ENCODE assay signal across 9 cellular contexts in genomic region chr2:30237346-30238142, GRCh38. TPM values are rescaled to one million over a fixed set of nuclear protein-coding genes. Genes with fewer than 3 reads are reported as not detected.
DNase-seq lines count a peak whose midpoint lies in the region; ATAC-seq, FAIRE-seq and TF ChIP-seq lines count a peak whose summit lies in the region.
"Had no signal": no experiment of that assay in that cellular context is flagged by ENCODE, and none has a peak within 500 bp of the region (broad histone marks: within the 10 kb centered on the region; RNA-seq: fewer than 3 reads in every experiment).

No MANE protein-coding gene starts in this region.

- intact Hi-C loops in HepG2 (cut with micrococcal nuclease; ENCODE audit: unreplicated experiment) = no loop called here

- no peak overlapping the region for H3K9ac ChIP-seq in HepG2 (ENCODE audit: insufficient read depth, low read depth, low read length)

- peak; percentile 67 for DNase-seq in activated CD4-positive, alpha-beta T cell treated with anti-CD3 and anti-CD28 coated beads for 48 hours
- no peak for DNase-seq in activated CD4-positive, alpha-beta T cell treated with anti-CD3 and anti-CD28 coated beads, Interleukin-2, amount 50 U/mL, for 1 hour
- DNase-seq in activated naive CD4-positive, alpha-beta T cell treated with anti-CD3 and anti-CD28 coated beads, Interleukin-2, amount 50 U/mL, for 16 hours = peak; percentile 56
- DNase-seq in lung (ENCODE audit: low spot score) = no peak
- peak; percentile 26 to 38 for DNase-seq in suprapubic skin (ENCODE audit: low spot score in 2 of 2)
- DNase-seq in NCI-H1417 (lab: John Stamatoyannopoulos, UW) = no peak
- DNase-seq in HepG2 (ENCODE audit: low spot score) = no peak
- DNase-seq in GM19238 (ENCODE audit: insufficient read length, low spot score) = no peak
- DNase-seq: NCI-H2081 treated with DMSO at 0.1 percent for 48 hours had no signal

- peaks cover 0 to 13% of the 10 kb centered on the region in 2 donors for H3K36me3 ChIP-seq in lung (ENCODE audit: control insufficient read depth in 2 of 2, insufficient read depth in 2 of 2, low read length in 2 of 2)
- H3K36me3 ChIP-seq in suprapubic skin = peaks cover 5% of the 10 kb centered on the region
- no peaks in the 10 kb centered on the region for H3K36me3 ChIP-seq in HepG2 (replicated peaks in 1 of 2; ENCODE audit: control insufficient read depth in 1 of 2, insufficient read depth in 2 of 2, low read length in 2 of 2)

- H3K79me2 ChIP-seq in HepG2 (ENCODE audit: insufficient read depth, low read length) = no peaks in the 10 kb centered on the region

- TF ChIP-seq CTCF in lung (IDR thresholded peaks at IDR 0.05; ENCODE audit: control extremely low read depth, extremely low read depth) = no peak
- no peak for TF ChIP-seq CTCF in suprapubic skin (IDR thresholded peaks at IDR 0.05)
- TF ChIP-seq CTCF in HepG2 (CRISPR knock-in tag; IDR thresholded peaks at IDR 0.05) = no peak

- CTCF ChIA-PET in HepG2 (lab: Yijun Ruan, JAX; ENCODE audit: low intra/inter-chr PET ratio, low total read pairs) = no interaction called here

- no peak for TF ChIP-seq EP300 in suprapubic skin (IDR thresholded peaks at IDR 0.05)
- TF ChIP-seq EP300 in HepG2 (IDR thresholded peaks at IDR 0.05; ENCODE audit: low read depth in 2 of 2, low read length in 2 of 2) = no peak
- TF ChIP-seq EP300 in HepG2 (CRISPR knock-in tag; IDR thresholded peaks at IDR 0.05; ENCODE audit: borderline replicate concordance) = no peak

- ATAC-seq in lung (ENCODE audit: insufficient read depth, low FRiP score) (no peak), HepG2 (no peak)

- WGBS in lung, 2 donors = 65 to 71% methylated on average over 10 of the region's 10 CpGs
- WGBS in suprapubic skin = 56% methylated on average over 7 of the region's 10 CpGs
- WGBS in HepG2 (ENCODE audit: low lambda C conversion rate) = 31% methylated on average over 10 of the region's 10 CpGs

- no peak for FAIRE-seq in HepG2 (lab: Jason Lieb, UNC)

- H3K27me3 ChIP-seq in lung (ENCODE audit: control insufficient read depth, insufficient read depth) (no peaks in the 10 kb centered on the region), suprapubic skin (no peaks in the 10 kb centered on the region), HepG2 (ENCODE audit: control insufficient read depth in 1 of 2, insufficient read depth in 2 of 2, low read length in 2 of 2) (peaks cover 16 to 63% of the 10 kb centered on the region in 2 experiments)

- TF ChIP-seq POLR2A in suprapubic skin (IDR thresholded peaks at IDR 0.05) (no peak), HepG2 (IDR thresholded peaks at IDR 0.05; ENCODE audit: insufficient read depth in 1 of 2, low read depth in 2 of 2, low read length in 2 of 2) (no peak)

- no peaks in the 10 kb centered on the region for H4K20me1 ChIP-seq in HepG2 (ENCODE audit: insufficient read depth, low read length)

- no peak overlapping the region for H3K4me2 ChIP-seq in HepG2 (ENCODE audit: low read depth, low read length)

- H3K27ac ChIP-seq in lung (ENCODE audit: low read depth in 1 of 2, low read length in 1 of 2) = peak overlapping the region; percentile 55 to 63
- peak overlapping the region; percentile 4 for H3K27ac ChIP-seq in suprapubic skin
- no peak overlapping the region for H3K27ac ChIP-seq in HepG2 (ENCODE audit: extremely low read length, insufficient read depth, low read length)

- BruUV-seq in HepG2 (replicated peaks; lab: Mats Ljungman, UMichigan) = no TSS peak

- POLR2A ChIA-PET in HepG2 (lab: Yijun Ruan, JAX) = no interaction called here

- in situ Hi-C loops in HepG2 (cut with HindIII; ENCODE audit: extremely low pct_ligation_motif_present, low pct_unique_long_range_greater_than_20kb) = no loop called here

- H3K9me3 ChIP-seq in lung (ENCODE audit: control insufficient read depth in 2 of 2, insufficient read depth in 1 of 2, low read length in 1 of 2) = no peaks in the 10 kb centered on the region
- H3K9me3 ChIP-seq in suprapubic skin = no peaks in the 10 kb centered on the region
- H3K9me3 ChIP-seq in HepG2 (ENCODE audit: low read length) = no peaks in the 10 kb centered on the region

- H2AFZ ChIP-seq in HepG2 (ENCODE audit: low read length) = no peak overlapping the region

- no peak for TF ChIP-seq RAD21 in HepG2 (CRISPR knock-in tag; IDR thresholded peaks at IDR 0.05)

- H3K4me1 ChIP-seq in lung (ENCODE audit: control insufficient read depth in 2 of 2, insufficient read depth in 2 of 2, low read length in 2 of 2) (peaks cover 11 to 26% of the 10 kb centered on the region in 2 donors), suprapubic skin (peaks cover 61% of the 10 kb centered on the region), HepG2 (ENCODE audit: insufficient read depth, low read length) (no peaks in the 10 kb centered on the region)

- H3K4me3 ChIP-seq in lung = no peak overlapping the region
- H3K4me3 ChIP-seq in suprapubic skin = no peak overlapping the region
- no peak overlapping the region for H3K4me3 ChIP-seq in HepG2 (replicated peaks in 1 of 3; ENCODE audit: insufficient read depth in 1 of 3, low read depth in 2 of 3, low read length in 3 of 3)

TF ChIP-seq in HepG2, 621 proteins besides CTCF, POLR2A, EP300 and RAD21 (continues in another document):
- TF ChIP-seq TCF12 (IDR thresholded peaks at IDR 0.05) (no peak), TCF12 (CRISPR knock-in tag; IDR thresholded peaks at IDR 0.05) (no peak), ZNF709 (CRISPR knock-in tag; IDR thresholded peaks at IDR 0.05) (no peak), ZNF549 (CRISPR knock-in tag; IDR thresholded peaks at IDR 0.05) (no peak), XRCC5 (optimal IDR thresholded peaks at IDR 0.05; ENCODE audit: low read length) (no peak), RARG (CRISPR knock-in tag; IDR thresholded peaks at IDR 0.05; ENCODE audit: low read depth) (no peak), MAZ (IDR thresholded peaks at IDR 0.05; ENCODE audit: borderline replicate concordance, low read depth, low read length) (no peak), MAZ (CRISPR knock-in tag; IDR thresholded peaks at IDR 0.05; ENCODE audit: low read depth) (no peak), ZNF7 (CRISPR knock-in tag; IDR thresholded peaks at IDR 0.05) (no peak)
- TF ChIP-seq, protein P1, sequence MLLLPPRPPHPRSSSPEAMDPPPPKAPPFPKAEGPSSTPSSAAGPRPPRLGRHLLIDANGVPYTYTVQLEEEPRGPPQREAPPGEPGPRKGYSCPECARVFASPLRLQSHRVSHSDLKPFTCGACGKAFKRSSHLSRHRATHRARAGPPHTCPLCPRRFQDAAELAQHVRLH (CRISPR knock-in tag; IDR thresholded peaks at IDR 0.05; ENCODE audit: borderline replicate concordance, low read depth) = no peak
- TF ChIP-seq, protein P2, sequence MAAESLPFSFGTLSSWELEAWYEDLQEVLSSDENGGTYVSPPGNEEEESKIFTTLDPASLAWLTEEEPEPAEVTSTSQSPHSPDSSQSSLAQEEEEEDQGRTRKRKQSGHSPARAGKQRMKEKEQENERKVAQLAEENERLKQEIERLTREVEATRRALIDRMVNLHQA (CRISPR knock-in tag; IDR thresholded peaks at IDR 0.05) = no peak
- TF ChIP-seq, protein P3, sequence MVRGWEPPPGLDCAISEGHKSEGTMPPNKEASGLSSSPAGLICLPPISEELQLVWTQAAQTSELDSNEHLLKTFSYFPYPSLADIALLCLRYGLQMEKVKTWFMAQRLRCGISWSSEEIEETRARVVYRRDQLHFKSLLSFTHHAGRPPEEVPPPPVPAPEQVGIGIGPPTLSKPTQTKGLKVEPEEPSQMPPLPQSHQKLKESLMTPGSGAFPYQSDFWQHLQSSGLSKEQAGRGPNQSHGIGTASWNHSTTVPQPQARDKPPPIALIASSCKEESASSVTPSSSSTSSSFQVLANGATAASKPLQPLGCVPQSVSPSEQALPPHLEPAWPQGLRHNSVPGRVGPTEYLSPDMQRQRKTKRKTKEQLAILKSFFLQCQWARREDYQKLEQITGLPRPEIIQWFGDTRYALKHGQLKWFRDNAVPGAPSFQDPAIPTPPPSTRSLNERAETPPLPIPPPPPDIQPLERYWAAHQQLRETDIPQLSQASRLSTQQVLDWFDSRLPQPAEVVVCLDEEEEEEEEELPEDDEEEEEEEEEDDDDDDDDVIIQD (CRISPR knock-in tag; IDR thresholded peaks at IDR 0.05; ENCODE audit: low read depth) = no peak

RNA-seq across cellular contexts. Expression of gene LBH, which starts 6.2 kb away (rescaled TPM):
- total RNA-seq in lung (100 to 1,000 TPM; 107 to 133 TPM), suprapubic skin (10 to 100 TPM; 14.9 to 41.1 (median 30.0) TPM), HepG2 (2016; rRNA removed; fragmentation: Illumina TruSeq; extraction: Trizol) (0.09 and 0.10 TPM in 2 replicates)
- polyA plus RNA-seq in lung (10 to 100 TPM; 22.9 to 55.2 TPM), HepG2 (2011; rRNA removed) (0.16 and 0.25 TPM in 2 replicates)
- total RNA-seq in HepG2 (2016; cell fraction: cytosol; rRNA removed; fragmentation: Illumina TruSeq; extraction: Trizol; ENCODE audit: low read depth) = not detected in 2 replicates
- total RNA-seq in HepG2 (2016; cell fraction: insoluble cytoplasmic fraction; rRNA removed; fragmentation: Illumina TruSeq; extraction: Trizol) = 0.15 TPM in 1 of 2 replicates, not detected in the other
- total RNA-seq in HepG2 (2016; cell fraction: membrane; rRNA removed; fragmentation: Illumina TruSeq; extraction: Trizol) = 0.06 and 0.10 TPM in 2 replicates
- total RNA-seq in HepG2 (2016; cell fraction: nucleus; rRNA removed; fragmentation: Illumina TruSeq; extraction: Trizol) = not detected in 2 replicates
- polyA plus RNA-seq in HepG2 (2011; cell fraction: cytosol; rRNA removed) = 0.12 and 0.28 TPM in 2 replicates
- polyA plus RNA-seq in HepG2 (2011; cell fraction: nucleus; rRNA removed) = 0.05 and 0.16 TPM in 2 replicates
- polyA plus RNA-seq in HepG2 (2012) = 0.13 TPM in 1 of 2 replicates, not detected in the other
- not detected in 2 replicates for polyA plus RNA-seq in HepG2 (2016; cell fraction: cytosol; fragmentation: Illumina TruSeq; extraction: Trizol; ENCODE audit: low read depth)
- polyA plus RNA-seq in HepG2 (2016; cell fraction: insoluble cytoplasmic fraction; fragmentation: Illumina TruSeq; extraction: Trizol; ENCODE audit: low read depth) = 0.16 and 0.23 TPM in 2 replicates
- polyA plus RNA-seq in HepG2 (2016; cell fraction: membrane; fragmentation: Illumina TruSeq; extraction: Trizol; ENCODE audit: low read depth) = 0.14 TPM in 1 of 2 replicates, not detected in the other
- polyA plus RNA-seq in HepG2 (2016; cell fraction: nucleus; fragmentation: Illumina TruSeq; extraction: Trizol; ENCODE audit: insufficient read depth, low read depth) = not detected in 2 replicates
- 0.16 and 0.91 TPM in 2 replicates for polyA minus RNA-seq in HepG2 (2011; rRNA and poly(A)+ RNA removed; ENCODE audit: low replicate concordance)
- not detected in 2 replicates for polyA minus RNA-seq in HepG2 (2011; cell fraction: cytosol; rRNA and poly(A)+ RNA removed)
- polyA minus RNA-seq in HepG2 (2011; cell fraction: nucleus; rRNA and poly(A)+ RNA removed) = 0.13 TPM in 1 of 2 replicates, not detected in the other

Comparison
In these comparisons a context has a peak if more than half of its experiments do, and no peak if none do; other contexts are left out.
1. DNase-seq: peak in activated CD4-positive, alpha-beta T cell treated with anti-CD3 and anti-CD28 coated beads for 48 hours (single experiment), activated naive CD4-positive, alpha-beta T cell treated with anti-CD3 and anti-CD28 coated beads, Interleukin-2, amount 50 U/mL, for 16 hours (single experiment) and suprapubic skin (2 of 2); none in activated CD4-positive, alpha-beta T cell treated with anti-CD3 and anti-CD28 coated beads, Interleukin-2, amount 50 U/mL, for 1 hour (single experiment), lung (single experiment), NCI-H1417 (0 of 3), HepG2 (single experiment) and GM19238 (single experiment).
2. RNA of gene LBH, which starts 6.2 kb away (total RNA-seq): 107 to 133 TPM in lung and 14.9 to 41.1 TPM in suprapubic skin; 0.06 to 0.15 TPM in HepG2; every median in the first group is over 10 times any median in the second.